ENCODE assay signal across 17 cellular contexts in genomic region chr14:92970233-92970625, GRCh38. TPM values are rescaled to one million over a fixed set of nuclear protein-coding genes. Genes with fewer than 3 reads are reported as not detected.
"Had no signal": no experiment of that assay in that cellular context is flagged by ENCODE, and none has a peak within 500 bp of the region (broad histone marks: within the 10 kb centered on the region; RNA-seq: fewer than 3 reads in every experiment).

No MANE protein-coding gene starts in this region.

- H3K27me3 ChIP-seq: ascending aorta, esophagus muscularis mucosa, hepatocyte, sigmoid colon, tibial artery, uterus had no signal

- H3K4me3 ChIP-seq: ascending aorta, esophagus muscularis mucosa, hepatocyte, prostate gland, sigmoid colon, tibial artery, uterus had no signal

- FAIRE-seq: bronchial epithelial cell, keratinocyte had no signal

- H3K36me3 ChIP-seq: ascending aorta, prostate gland, sigmoid colon, tibial artery, uterus had no signal

- DNase-seq: activated CD4-positive, CD25-positive, alpha-beta regulatory T cell treated with anti-CD3 and anti-CD28 coated beads, Interleukin-2, amount 50 U/mL, for 72 hours; activated naive CD4-positive, alpha-beta T cell; activated T-cell treated with anti-CD3 and anti-CD28 coated beads for 4 hours; sigmoid colon; stimulated activated CD4-positive, alpha-beta T cell treated with anti-CD3 and anti-CD28 coated beads, Interleukin-2, amount 100 ng/mL, for 24 hours; T-helper 1 cell; T1000; tibial artery; uterus had no signal

- ATAC-seq: natural killer cell treated with Interleukin-12 subunit alpha and Interleukin-12 subunit beta and Interleukin-15 and Interleukin-18, amount 100 ng/mL, for 72 hours had no signal

- H3K9me3 ChIP-seq: ascending aorta, esophagus muscularis mucosa, prostate gland, sigmoid colon, tibial artery, uterus had no signal

- H3K27ac ChIP-seq: ascending aorta, hepatocyte, prostate gland had no signal

RNA-seq across cellular contexts. Expression of gene CHGA, which starts 47.3 kb away (rescaled TPM):
- total RNA-seq: activated CD8-positive, alpha-beta memory T cell treated with anti-CD3 and anti-CD28 coated beads for 36 hours; bronchial epithelial cell; natural killer cell treated with Interleukin-12 subunit alpha and Interleukin-12 subunit beta and Interleukin-15 and Interleukin-18, amount 100 ng/mL, for 72 hours had no signal
